13 cellular contexts compared by ENCODE assay signal in genomic region chr13:31172001-31172400, GRCh38. TPM values are rescaled to one million over a fixed set of nuclear protein-coding genes. Genes with fewer than 3 reads are reported as not detected.
DNase-seq lines count a peak whose midpoint lies in the region; ATAC-seq and TF ChIP-seq lines count a peak whose summit lies in the region.
"Had no signal": no experiment of that assay in that cellular context is flagged by ENCODE, and none has a peak within 500 bp of the region (broad histone marks: within the 10 kb centered on the region; RNA-seq: fewer than 3 reads in every experiment).

No MANE protein-coding gene starts in this region.

- no peaks in the 10 kb centered on the region for H3K36me3 ChIP-seq in IMR-90 (ENCODE audit: control insufficient read depth, insufficient read depth, low read length)
- H3K36me3 ChIP-seq in brain microvascular endothelial cell (replicated peaks): no peaks in the 10 kb centered on the region
- H3K36me3 ChIP-seq: adrenal gland, thyroid gland had no signal

- no peak overlapping the region for H3K9ac ChIP-seq in IMR-90 (ENCODE audit: low read depth, low read length)

- no peak overlapping the region for H3K4ac ChIP-seq in IMR-90 (ENCODE audit: low read depth, low read length)

- no peak overlapping the region for H3K27ac ChIP-seq in IMR-90 (ENCODE audit: insufficient read depth, low read length)
- peak overlapping the region; percentile 46 for H3K27ac ChIP-seq in brain microvascular endothelial cell
- H3K27ac ChIP-seq: adrenal gland, thyroid gland had no signal

- H3K9me3 ChIP-seq in IMR-90 (ENCODE audit: control insufficient read depth, insufficient read depth, low read length): no peaks in the 10 kb centered on the region
- H3K9me3 ChIP-seq: adrenal gland, thyroid gland had no signal

- no peak overlapping the region for H2BK15ac ChIP-seq in IMR-90 (ENCODE audit: low read depth, low read length)

- peak overlapping the region in 1 of 2 experiments; percentile 13; a peak in 1 of 4 replicates for H4K8ac ChIP-seq in IMR-90 (ENCODE audit: low read depth in 2 of 2, low read length in 2 of 2)

- no peak overlapping the region for H2AK9ac ChIP-seq in IMR-90 (replicated peaks; ENCODE audit: low read depth, low read length, poor library complexity)

- peak overlapping the region; percentile 12 for H2BK5ac ChIP-seq in IMR-90 (ENCODE audit: low read depth, low read length, poor library complexity, severe bottlenecking)

- ATAC-seq in IMR-90 (ENCODE audit: low read depth) (no peak), GM19035 (IDR thresholded peaks at IDR 0.05; ENCODE audit: unreplicated experiment) (no peak), GM21423 (IDR thresholded peaks at IDR 0.05; ENCODE audit: unreplicated experiment) (no peak)

- H3K18ac ChIP-seq in IMR-90 (ENCODE audit: low read depth, low read length): peak overlapping the region; percentile 72; the same call in 1 of the 2 replicates

- dilution Hi-C loops in IMR-90 (cut with HindIII; ENCODE audit: low sequenced_read_pairs, unreplicated experiment): no loop called here

- intact Hi-C loops in IMR-90 (cut with micrococcal nuclease): no loop called here

- TF ChIP-seq CTCF in IMR-90 (conservative IDR thresholded peaks at IDR 0.05; ENCODE audit: low read depth, low read length) (no peak), brain microvascular endothelial cell (IDR thresholded peaks at IDR 0.05; ENCODE audit: low read depth, low read length, missing control alignments) (no peak)

- BruUV-seq in IMR-90 (replicated peaks; lab: Mats Ljungman, UMichigan): no TSS peak

- peak overlapping the region; percentile 12; the same call in 1 of the 2 replicates for H2AK5ac ChIP-seq in IMR-90 (ENCODE audit: low read depth, low read length)

- no peak overlapping the region for H3K14ac ChIP-seq in IMR-90 (replicated peaks; ENCODE audit: low read depth, low read length)

- in situ Hi-C loops in IMR-90 (cut with MboI; ENCODE audit: low sequenced_read_pairs): loop anchor here (10.0 kb wide), 1 partner anchor 253 kb away; no protein-coding TSS in a partner anchor
- in situ Hi-C loops in brain microvascular endothelial cell (cut with HindIII; ENCODE audit: low pct_ligation_motif_present, low sequenced_read_pairs): no loop called here

- H2BK120ac ChIP-seq in IMR-90 (ENCODE audit: low read depth, low read length): peak overlapping the region; percentile 38

- no peaks in the 10 kb centered on the region for H3K27me3 ChIP-seq in IMR-90 (ENCODE audit: control insufficient read depth, insufficient read depth, low read length)
- H3K27me3 ChIP-seq in brain microvascular endothelial cell (replicated peaks): no peaks in the 10 kb centered on the region
- H3K27me3 ChIP-seq: adrenal gland, thyroid gland had no signal

- no peak for TF ChIP-seq POLR2A in IMR-90 (IDR thresholded peaks at IDR 0.05; ENCODE audit: low read depth, low read length)

- DNase-seq in AG08396 (ENCODE audit: low spot score): peak; percentile 20
- DNase-seq in IMR-90: peak; percentile 44
- peak; percentile 16 for DNase-seq in brain microvascular endothelial cell
- peak; percentile 26 for DNase-seq in hepatic stellate cell (ENCODE audit: low spot score)
- no peak for DNase-seq in SW 1271 (lab: John Stamatoyannopoulos, UW)
- no peak for DNase-seq in OCI-M2 (lab: John Stamatoyannopoulos, UW; ENCODE audit: unreplicated experiment)
- DNase-seq: activated CD4-positive, alpha-beta T cell treated with anti-CD3 and anti-CD28 coated beads, Interleukin-2, amount 50 U/mL, for 48 hours; adrenal gland; NCI-H1092 treated with DMSO at 0.1 percent for 48 hours; stimulated activated CD4-positive, alpha-beta T cell treated with anti-CD3 and anti-CD28 coated beads, Interleukin-4, amount 100 ng/mL, for 4 hours; thyroid gland had no signal

- no peak overlapping the region for H3K23ac ChIP-seq in IMR-90 (ENCODE audit: low read depth, low read length)

- CTCF ChIA-PET in IMR-90 (lab: Yijun Ruan, JAX): interaction anchor here (3.1 kb wide), 1 partner anchor 252 kb away, joined by 14 read pairs; no protein-coding TSS in a partner anchor

- WGBS in IMR-90 (ENCODE audit: extremely low coverage in 2 of 2, insufficient read length in 1 of 2), 2 experiments: no CpG with 5 or more reads among the region's 3 CpGs

- peak overlapping the region; percentile 74; the same call in 1 of the 2 replicates for H2BK20ac ChIP-seq in IMR-90 (ENCODE audit: low read depth, low read length)

- H3K4me2 ChIP-seq in IMR-90 (ENCODE audit: low read depth, low read length): no peak overlapping the region

- no peak overlapping the region for H2AFZ ChIP-seq in IMR-90 (replicated peaks; ENCODE audit: low read length, poor library complexity)

- H3K4me3 ChIP-seq in IMR-90 (ENCODE audit: insufficient read depth, low read depth, low read length): no peak overlapping the region
- H3K4me3 ChIP-seq in brain microvascular endothelial cell (ENCODE audit: low read depth, low read length): no peak overlapping the region
- H3K4me3 ChIP-seq: adrenal gland, thyroid gland had no signal

- no peak overlapping the region for H3K56ac ChIP-seq in IMR-90 (ENCODE audit: extremely low read depth, insufficient read depth, low read length)

- H3K9me1 ChIP-seq in IMR-90 (ENCODE audit: insufficient read depth, low read length): no peaks in the 10 kb centered on the region; the same call in 1 of the 2 replicates

- H3K79me1 ChIP-seq in IMR-90 (ENCODE audit: low read depth in 1 of 2, low read length in 2 of 2): no peaks in the 10 kb centered on the region

- H4K20me1 ChIP-seq in IMR-90 (ENCODE audit: insufficient read depth, low read length): no peaks in the 10 kb centered on the region

- POLR2A ChIA-PET in IMR-90 (lab: Charles Lee; ENCODE audit: unreplicated experiment): no interaction called here

- H3K4me1 ChIP-seq in IMR-90 (ENCODE audit: control insufficient read depth, insufficient read depth, low read length): peaks cover 2% of the 10 kb centered on the region
- H3K4me1 ChIP-seq: adrenal gland had no signal

- H4K91ac ChIP-seq in IMR-90 (ENCODE audit: insufficient read depth, low read depth, low read length): peak overlapping the region; percentile 18; the same call in 1 of the 2 replicates

- H4K5ac ChIP-seq in IMR-90 (ENCODE audit: low read depth, low read length): no peak overlapping the region; the same call in 1 of the 2 replicates

- no peak for TF ChIP-seq RAD21 in IMR-90 (IDR thresholded peaks at IDR 0.05; ENCODE audit: low read length)

TF ChIP-seq in IMR-90, 13 proteins besides CTCF, POLR2A, EP300 and RAD21:
- peak; percentile 70 for TF ChIP-seq CEBPB (IDR thresholded peaks at IDR 0.05; ENCODE audit: low read depth, low read length)
- TF ChIP-seq USF2 (IDR thresholded peaks at IDR 0.05; ENCODE audit: low read depth, low read length): no peak

RNA-seq across cellular contexts. Expression of gene HSPH1, which starts 10.3 kb away (rescaled TPM):
- total RNA-seq in IMR-90 (2012; rRNA removed): 40.3 and 58.3 TPM in 2 replicates
- polyA plus RNA-seq in IMR-90 (2012; rRNA removed): 35.4 and 36.8 TPM in 2 replicates
- 6.7 and 13.1 TPM in 2 replicates for polyA plus RNA-seq in IMR-90 (2012; cell fraction: cytosol; rRNA removed)
- polyA plus RNA-seq in IMR-90 (2012; cell fraction: nucleus; rRNA removed; ENCODE audit: low replicate concordance): 8.7 and 30.2 TPM in 2 replicates

RNA-seq across cellular contexts. Expression of gene B3GLCT, which starts 27.8 kb away (rescaled TPM):
- 4.5 and 5.8 TPM in 2 replicates for total RNA-seq in IMR-90 (2012; rRNA removed)
- polyA plus RNA-seq in IMR-90 (2012; rRNA removed): 1.7 and 2.0 TPM in 2 replicates
- 0.51 and 0.70 TPM in 2 replicates for polyA plus RNA-seq in IMR-90 (2012; cell fraction: cytosol; rRNA removed)
- polyA plus RNA-seq in IMR-90 (2012; cell fraction: nucleus; rRNA removed; ENCODE audit: low replicate concordance): 0.20 and 1.0 TPM in 2 replicates

Comparison
In these comparisons a context has a peak if more than half of its experiments do, and no peak if none do; other contexts are left out.
1. DNase-seq: peak in AG08396 (single experiment), IMR-90 (single experiment), brain microvascular endothelial cell (single experiment) and hepatic stellate cell (single experiment); none in SW 1271 (0 of 2) and OCI-M2 (single experiment).